Comparison of ENCODE assay signal across 1 cellular context in genomic region chr9:130150779-130151381, GRCh38.
TF ChIP-seq lines count a peak whose summit lies in the region.

No MANE protein-coding gene starts in this region.

TF ChIP-seq in K562, 482 proteins besides CTCF, POLR2A, EP300 and RAD21 (continued from another document):
- no peak for TF ChIP-seq SFPQ (IDR thresholded peaks at IDR 0.05; ENCODE audit: low read depth, low read length)
- no peak for TF ChIP-seq POLR3G (IDR thresholded peaks at IDR 0.05; ENCODE audit: extremely low read depth, insufficient read length, insufficient replicate concordance)
- TF ChIP-seq CCNT2 (IDR thresholded peaks at IDR 0.05; ENCODE audit: borderline replicate concordance, extremely low read depth, insufficient read length, low read depth, low read length) = no peak
- no peak for TF ChIP-seq SAFB (IDR thresholded peaks at IDR 0.05; ENCODE audit: borderline replicate concordance, low read depth, low read length)
- TF ChIP-seq ZNF696 (CRISPR knock-in tag; conservative IDR thresholded peaks at IDR 0.05) = no peak
- TF ChIP-seq CBFA2T2 (conservative IDR thresholded peaks at IDR 0.05) = peak; percentile 63
- peak; percentile 96 for TF ChIP-seq ZBTB9 (CRISPR knock-in tag; IDR thresholded peaks at IDR 0.05)
- TF ChIP-seq ZFP1 (CRISPR knock-in tag; IDR thresholded peaks at IDR 0.05) = peak; percentile 73; the same call in 1 of the 2 replicates
- peak; percentile 97 for TF ChIP-seq ZNF311 (CRISPR knock-in tag; IDR thresholded peaks at IDR 0.05)
- TF ChIP-seq SMARCC2 (IDR thresholded peaks at IDR 0.05; ENCODE audit: low read depth) = peak; percentile 45; the same call in 1 of the 2 replicates
- TF ChIP-seq KDM4B (IDR thresholded peaks at IDR 0.05; ENCODE audit: borderline replicate concordance in 2 of 2, low read depth in 1 of 2) = no peak
- TF ChIP-seq MGA (IDR thresholded peaks at IDR 0.05) = no peak
- no peak for TF ChIP-seq ZNF280B (CRISPR knock-in tag; IDR thresholded peaks at IDR 0.05)
- no peak for TF ChIP-seq MXI1 (IDR thresholded peaks at IDR 0.05; ENCODE audit: low read depth, low read length)
- no peak for TF ChIP-seq HMGN3 (IDR thresholded peaks at IDR 0.05; ENCODE audit: borderline replicate concordance, extremely low read depth, insufficient read length, low read depth, low read length)
- peak; percentile 88 for TF ChIP-seq DPF2 (IDR thresholded peaks at IDR 0.05)
- peak; percentile 56 for TF ChIP-seq HDAC3 (IDR thresholded peaks at IDR 0.05; ENCODE audit: borderline replicate concordance, partially characterized antibody)
- TF ChIP-seq HINFP (tag; conservative IDR thresholded peaks at IDR 0.05; ENCODE audit: low read depth) = peak; percentile 90
- TF ChIP-seq ZNF77 (CRISPR knock-in tag; IDR thresholded peaks at IDR 0.05) = peak; percentile 72; the same call in 1 of the 2 replicates
- peak; percentile 97 for TF ChIP-seq MECOM (CRISPR knock-in tag; IDR thresholded peaks at IDR 0.05)
- TF ChIP-seq SAFB2 (IDR thresholded peaks at IDR 0.05; ENCODE audit: borderline replicate concordance, low read depth, low read length, severe bottlenecking) = no peak
